In genomic region chr19:30722236-30722635, GRCh38 we compare ENCODE assay signal across 27 cellular contexts.
"Had no signal": no experiment of that assay in that cellular context is flagged by ENCODE, and none has a peak within 500 bp of the region (broad histone marks: within the 10 kb centered on the region; RNA-seq: fewer than 3 reads in every experiment).

No MANE protein-coding gene starts in this region.

- H3K27ac Mint-ChIP-seq: activated CD8-positive, alpha-beta T cell treated with anti-CD3 and anti-CD28 coated beads for 36 hours; activated naive CD8-positive, alpha-beta T cell treated with anti-CD3 and anti-CD28 coated beads, Interleukin-2, amount 10 ng/mL, durations not matched to agents 7 days and 5 days; activated T-cell treated with anti-CD3 and anti-CD28 coated beads, Interleukin-2, amount 50 U/mL, for 72 hours; activated T-helper 2 cell treated with anti-CD3 and anti-CD28 coated beads, Interferon-gamma antibody, Interleukin-2, Interleukin-4, amounts not matched to agents 10 μg/mL and 5 μg/mL and 100 μg/mL, durations not matched to agents 14 hours and 24 hours and 36 hours had no signal

- H3K4me3 ChIP-seq: adrenal gland, breast epithelium, colonic mucosa, MG63, Peyer's patch had no signal

- H3K4me1 ChIP-seq: breast epithelium, colonic mucosa had no signal

- H3K9me3 ChIP-seq: adrenal gland, breast epithelium, colonic mucosa, MG63, Peyer's patch had no signal

- ATAC-seq: activated CD4-positive, CD25-positive, alpha-beta regulatory T cell treated with anti-CD3 and anti-CD28 coated beads, Interleukin-2, amount 50 U/mL, for 24 hours; activated CD8-positive, alpha-beta T cell treated with anti-CD3 and anti-CD28 coated beads for 36 hours; activated T-cell treated with anti-CD3 and anti-CD28 coated beads, Interleukin-2, amount 50 U/mL, for 72 hours had no signal

- H3K27me3 ChIP-seq: adrenal gland, breast epithelium, colonic mucosa, MG63, Peyer's patch had no signal

- H3K4me3 Mint-ChIP-seq: activated CD8-positive, alpha-beta T cell treated with anti-CD3 and anti-CD28 coated beads for 36 hours; activated T-cell treated with anti-CD3 and anti-CD28 coated beads, Interleukin-2, amount 50 U/mL, for 72 hours had no signal

- H3K36me3 ChIP-seq: adrenal gland, breast epithelium, colonic mucosa, MG63, Peyer's patch, WERI-Rb-1 had no signal

- H3K9me3 Mint-ChIP-seq: activated CD8-positive, alpha-beta T cell treated with anti-CD3 and anti-CD28 coated beads for 36 hours; activated naive CD8-positive, alpha-beta T cell treated with anti-CD3 and anti-CD28 coated beads, Interleukin-2, amount 10 ng/mL, durations not matched to agents 7 days and 5 days; activated T-cell treated with anti-CD3 and anti-CD28 coated beads, Interleukin-2, amount 50 U/mL, for 72 hours; activated T-helper 2 cell treated with anti-CD3 and anti-CD28 coated beads, Interferon-gamma antibody, Interleukin-2, Interleukin-4, amounts not matched to agents 10 μg/mL and 5 μg/mL and 100 μg/mL, durations not matched to agents 14 hours and 24 hours and 36 hours had no signal

- H3K27ac ChIP-seq: adrenal gland, breast epithelium, colonic mucosa, Peyer's patch, RWPE1, WERI-Rb-1 had no signal

- H3K36me3 Mint-ChIP-seq: activated naive CD8-positive, alpha-beta T cell treated with anti-CD3 and anti-CD28 coated beads, Interleukin-2, amount 10 ng/mL, durations not matched to agents 7 days and 5 days had no signal

- DNase-seq: activated CD4-positive, alpha-beta T cell treated with anti-CD3 and anti-CD28 coated beads for 4 hours; activated CD8-positive, alpha-beta memory T cell treated with anti-CD3 and anti-CD28 coated beads, Interleukin-2, amount 50 U/mL, for 4 hours; activated CD8-positive, alpha-beta T cell treated with anti-CD3 and anti-CD28 coated beads for 36 hours; activated gamma-delta T cell treated with Interleukin-2 at 50 U/mL for 16 hours; activated naive CD4-positive, alpha-beta T cell treated with anti-CD3 and anti-CD28 coated beads, Interleukin-2, amount 50 U/mL, for 16 hours; activated naive CD8-positive, alpha-beta T cell treated with anti-CD3 and anti-CD28 coated beads, Interleukin-2, amount 10 ng/mL, durations not matched to agents 7 days and 5 days; activated T-cell treated with anti-CD3 and anti-CD28 coated beads, Interleukin-2, amount 50 U/mL, for 72 hours; adrenal gland; anterior cingulate cortex; caudate nucleus; colonic mucosa; MG63; MV-4-11; NCI-H1092 treated with DMSO at 0.1 percent for 48 hours; NCI-H1436 treated with DMSO at 0.1 percent for 48 hours; NCI-H187; NCI-H2081; NCI-H510A treated with DMSO at 0.1 percent for 48 hours; NCI-H69; Peyer's patch; Right ventricle myocardium superior; T-helper 1 cell; WERI-Rb-1 had no signal
